ENCODE assay signal across 30 cellular contexts in genomic region chr18:55345103-55345950, GRCh38.
"Had no signal": no experiment of that assay in that cellular context is flagged by ENCODE, and none has a peak within 500 bp of the region (broad histone marks: within the 10 kb centered on the region; RNA-seq: fewer than 3 reads in every experiment).

No MANE protein-coding gene starts in this region.

- H3K27ac ChIP-seq: KMS-11, Peyer's patch, RWPE1, SJSA1 had no signal

- H3K4me1 Mint-ChIP-seq: activated naive CD4-positive, alpha-beta T cell treated with anti-CD3 and anti-CD28 coated beads, Interleukin-2, amount 50 U/mL, for 24 hours had no signal

- H3K27me3 ChIP-seq: MG63, Peyer's patch, SJSA1 had no signal

- H3K36me3 Mint-ChIP-seq: activated naive CD4-positive, alpha-beta T cell treated with anti-CD3 and anti-CD28 coated beads, Interleukin-2, amount 50 U/mL, for 24 hours; IgD-negative memory B cell; WTC11 had no signal

- H3K4me1 ChIP-seq: Peyer's patch, SJSA1 had no signal

- H3K27me3 Mint-ChIP-seq: activated naive CD4-positive, alpha-beta T cell treated with anti-CD3 and anti-CD28 coated beads, Interleukin-2, amount 50 U/mL, for 24 hours; activated T-cell treated with anti-CD3 and anti-CD28 coated beads, Interleukin-2, amount 50 U/mL, for 24 hours; IgD-negative memory B cell had no signal

- H3K36me3 ChIP-seq: MG63, Peyer's patch, SJSA1 had no signal

- H3K9me3 Mint-ChIP-seq: activated naive CD4-positive, alpha-beta T cell treated with anti-CD3 and anti-CD28 coated beads, Interleukin-2, amount 50 U/mL, for 24 hours; activated T-cell treated with anti-CD3 and anti-CD28 coated beads, Interleukin-2, amount 50 U/mL, for 24 hours; activated T-helper 1 cell treated with anti-CD3 and anti-CD28 coated beads, Interleukin-12 subunit alpha, Interleukin-12 subunit beta, Interleukin-2, Interleukin-4 antibody, amounts not matched to agents 30 ng/mL and 10 ng/mL and 1 ng/mL, durations not matched to agents 14 hours and 24 hours and 36 hours; IgD-negative memory B cell; T-helper 1 cell treated with Interleukin-12 subunit alpha and Interleukin-12 subunit beta and Interleukin-4 antibody, amounts not matched to agents 30 μg/mL and 1 μg/mL, for 36 hours; WTC11 had no signal

- H3K9ac ChIP-seq: KMS-11 had no signal

- ATAC-seq: activated CD8-positive, alpha-beta T cell treated with anti-CD3 and anti-CD28 coated beads, Interleukin-2, amount 10 ng/mL, durations not matched to agents 7 days and 5 days; SK-N-SH treated with all-trans-retinoic acid at 6 μM for 48 hours; WTC11 had no signal

- H3K4me3 ChIP-seq: MG63, Peyer's patch, SJSA1 had no signal

- DNase-seq: activated CD4-positive, alpha-beta T cell treated with anti-CD3 and anti-CD28 coated beads for 48 hours; activated CD4-positive, alpha-beta T cell treated with anti-CD3 and anti-CD28 coated beads, Interleukin-2, amount 50 U/mL, for 4 hours; activated CD4-positive, CD25-positive, alpha-beta regulatory T cell treated with anti-CD3 and anti-CD28 coated beads, Interleukin-2, amount 50 U/mL, for 72 hours; activated CD8-positive, alpha-beta T cell treated with anti-CD3 and anti-CD28 coated beads, Interleukin-2, amount 10 ng/mL, durations not matched to agents 7 days and 5 days; activated effector memory CD4-positive, alpha-beta T cell treated with Interleukin-2 at 50 U/mL for 16 hours; activated naive CD4-positive, alpha-beta T cell; activated T-cell treated with anti-CD3 and anti-CD28 coated beads, Interleukin-2, amount 50 U/mL, for 24 hours; aorta; MG63; NCI-H1105; NCI-H1436; NCI-H1694 treated with DMSO at 0.1 percent for 48 hours; NCI-H2029 treated with DMSO at 0.1 percent for 48 hours; NCI-H345; NCI-H510A; NCI-H526 treated with DMSO at 0.1 percent for 48 hours; NCI-H82; Peyer's patch; Right ventricle myocardium superior; T-helper 9 cell had no signal

- H3K9me3 ChIP-seq: MG63, Peyer's patch, SJSA1 had no signal

- H3K4me3 Mint-ChIP-seq: activated CD8-positive, alpha-beta T cell treated with anti-CD3 and anti-CD28 coated beads, Interleukin-2, amount 10 ng/mL, durations not matched to agents 7 days and 5 days; activated naive CD4-positive, alpha-beta T cell treated with anti-CD3 and anti-CD28 coated beads, Interleukin-2, amount 50 U/mL, for 24 hours; activated T-cell treated with anti-CD3 and anti-CD28 coated beads, Interleukin-2, amount 50 U/mL, for 24 hours; activated T-helper 1 cell treated with anti-CD3 and anti-CD28 coated beads, Interleukin-12 subunit alpha, Interleukin-12 subunit beta, Interleukin-2, Interleukin-4 antibody, amounts not matched to agents 30 ng/mL and 10 ng/mL and 1 ng/mL, durations not matched to agents 14 hours and 24 hours and 36 hours; IgD-negative memory B cell; T-helper 1 cell treated with Interleukin-12 subunit alpha and Interleukin-12 subunit beta and Interleukin-4 antibody, amounts not matched to agents 30 μg/mL and 1 μg/mL, for 36 hours; WTC11 had no signal

- H3K4me2 ChIP-seq: KMS-11 had no signal

- H3K27ac Mint-ChIP-seq: activated CD8-positive, alpha-beta T cell treated with anti-CD3 and anti-CD28 coated beads, Interleukin-2, amount 10 ng/mL, durations not matched to agents 7 days and 5 days; activated naive CD4-positive, alpha-beta T cell treated with anti-CD3 and anti-CD28 coated beads, Interleukin-2, amount 50 U/mL, for 24 hours; activated T-cell treated with anti-CD3 and anti-CD28 coated beads, Interleukin-2, amount 50 U/mL, for 24 hours; activated T-helper 1 cell treated with anti-CD3 and anti-CD28 coated beads, Interleukin-12 subunit alpha, Interleukin-12 subunit beta, Interleukin-2, Interleukin-4 antibody, amounts not matched to agents 30 ng/mL and 10 ng/mL and 1 ng/mL, durations not matched to agents 14 hours and 24 hours and 36 hours; IgD-negative memory B cell; T-helper 1 cell treated with Interleukin-12 subunit alpha and Interleukin-12 subunit beta and Interleukin-4 antibody, amounts not matched to agents 30 μg/mL and 1 μg/mL, for 36 hours had no signal

- FAIRE-seq: bronchial epithelial cell had no signal
